Comparison of ENCODE assay signal across 4 cellular contexts in genomic region chr4:109827672-109828071, GRCh38. TPM values are rescaled to one million over a fixed set of nuclear protein-coding genes. Genes with fewer than 3 reads are reported as not detected.
"Had no signal": no experiment of that assay in that cellular context is flagged by ENCODE, and none has a peak within 500 bp of the region (broad histone marks: within the 10 kb centered on the region; RNA-seq: fewer than 3 reads in every experiment).

Gene RRH, plus strand, starts transcription at chr4:109827972. Its CDS starts 56 bp downstream, at chr4:109828028.

- H3K4me3 ChIP-seq: GM12878 had no signal

- DNase-seq: GDM1, GF-D8 had no signal

- ATAC-seq: GM12878 had no signal

RNA-seq across cellular contexts. Expression of gene RRH, which starts in this region (rescaled TPM):
- total RNA-seq: G401, GM12878 had no signal
